ENCODE assay signal across 10 cellular contexts in the genomic region with DNA sequence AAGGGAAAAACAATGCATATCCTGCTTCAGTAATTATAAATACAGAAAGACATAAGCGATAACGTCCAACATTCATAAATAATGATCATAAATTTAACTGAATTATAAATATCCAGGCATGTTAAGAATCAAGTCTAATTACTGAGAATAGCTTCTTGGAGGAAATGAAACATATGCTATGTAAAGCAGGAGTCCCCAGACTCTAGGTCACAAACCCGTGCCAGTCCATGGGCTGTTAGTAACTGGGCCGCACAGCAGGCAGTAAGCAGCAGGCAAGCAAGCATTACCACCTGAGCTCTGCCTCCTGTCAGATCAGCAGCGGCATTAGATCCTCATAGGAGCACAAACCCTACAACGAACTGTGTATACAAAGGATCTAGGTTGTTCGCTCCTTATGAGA. TPM values are rescaled to one million over a fixed set of nuclear protein-coding genes. Genes with fewer than 3 reads are reported as not detected.
DNase-seq lines count a peak whose midpoint lies in the region; ATAC-seq, FAIRE-seq and TF ChIP-seq lines count a peak whose summit lies in the region.
"Had no signal": no experiment of that assay in that cellular context is flagged by ENCODE, and none has a peak within 500 bp of the region (broad histone marks: within the 10 kb centered on the region; RNA-seq: fewer than 3 reads in every experiment).

No MANE protein-coding gene starts in this region.

- H4K20me1 ChIP-seq in GM12878 (ENCODE audit: control insufficient read depth, insufficient read depth) = no peaks in the 10 kb centered on the region

- WGBS in GM12878 (ENCODE audit: insufficient coverage, insufficient replicate concordance, low lambda C conversion rate, missing lambda C conversion rate) = 36% methylated on average over 7 of the region's 7 CpGs

- H3K27ac Mint-ChIP-seq in effector memory CD8-positive, alpha-beta T cell = peak overlapping the region in 1 of 2 donors; percentile 3
- H3K27ac Mint-ChIP-seq: T-cell had no signal

- DNase-seq in G401 (ENCODE audit: low spot score) (peak; percentile 95), GM12878 (ENCODE audit: low read depth, low spot score) (peak; percentile 33), occipital lobe (lab: John Stamatoyannopoulos, UW) (no peak), NCI-H82 (lab: John Stamatoyannopoulos, UW) (no peak), colonic mucosa (no peak)
- DNase-seq in effector memory CD8-positive, alpha-beta T cell = no peak
- DNase-seq: sigmoid colon, T-cell had no signal

- no peak for TF ChIP-seq POLR2A in GM12878 (IDR thresholded peaks at IDR 0.05; ENCODE audit: low read depth, low read length)

- peaks cover 37 to 41% of the 10 kb centered on the region in 2 donors for H3K4me1 Mint-ChIP-seq in effector memory CD8-positive, alpha-beta T cell (ENCODE audit: low read depth in 2 of 2)

- CTCF ChIA-PET in GM12878 (lab: Yijun Ruan, JAX) = interaction anchor here (0.9 kb wide), 1 partner anchor 220 kb away, joined by 3 read pairs; no protein-coding TSS in a partner anchor

- SMC1A ChIA-PET in GM12878 (lab: Charles Lee; ENCODE audit: uncharacterized antibody, unreplicated experiment) = interaction anchor here (0.7 to 1.8 kb wide), 5 partner anchors 9 to 49 kb away, joined by 3 to 5 read pairs (median 4); no protein-coding TSS in a partner anchor

- FAIRE-seq in GM12878 (lab: Jason Lieb, UNC) = no peak

- no peak for TF ChIP-seq EP300 in GM12878 (IDR thresholded peaks at IDR 0.05; ENCODE audit: borderline replicate concordance in 1 of 2, control insufficient read depth in 1 of 2, low read depth in 2 of 2, low read length in 2 of 2)

- no peaks in the 10 kb centered on the region for H3K27me3 ChIP-seq in GM12878 (replicated peaks in 1 of 2; ENCODE audit: control insufficient read depth in 2 of 2, insufficient read depth in 2 of 2, low read length in 1 of 2)
- H3K27me3 ChIP-seq in colonic mucosa = no peaks in the 10 kb centered on the region
- H3K27me3 ChIP-seq: sigmoid colon had no signal

- no peak overlapping the region for H3K4me3 Mint-ChIP-seq in effector memory CD8-positive, alpha-beta T cell
- H3K4me3 Mint-ChIP-seq: T-cell had no signal

- no peak for TF ChIP-seq RAD21 in GM12878 (IDR thresholded peaks at IDR 0.05; ENCODE audit: insufficient read depth, low read depth, low read length)

- peaks cover 0 to 8% of the 10 kb centered on the region in 2 experiments; a peak in 2 of 4 replicates for H3K36me3 ChIP-seq in GM12878 (ENCODE audit: control insufficient read depth in 2 of 2, insufficient read depth in 2 of 2, low read length in 1 of 2)
- H3K36me3 ChIP-seq in colonic mucosa = no peaks in the 10 kb centered on the region
- H3K36me3 ChIP-seq: sigmoid colon had no signal

- BruUV-seq in GM12878 (replicated peaks; lab: Mats Ljungman, UMichigan) = no TSS peak

- intact Hi-C loops in GM12878 (cut with micrococcal nuclease; ENCODE audit: unreplicated experiment) (no loop called here), colonic mucosa (cut with DNase I) (no loop called here)

- H2AFZ ChIP-seq in GM12878 (ENCODE audit: control insufficient read depth, low read depth, low read length) = no peak overlapping the region

- H3K4me3 ChIP-seq in GM12878 (no peak overlapping the region), colonic mucosa (no peak overlapping the region)
- H3K4me3 ChIP-seq: sigmoid colon had no signal

- ATAC-seq in GM19452 (IDR thresholded peaks at IDR 0.05; ENCODE audit: unreplicated experiment) (peak; percentile 78), HG03060 (IDR thresholded peaks at IDR 0.05; ENCODE audit: low read depth, unreplicated experiment) (peak; percentile 57), GM12878 (peak; percentile 88)
- ATAC-seq in effector memory CD8-positive, alpha-beta T cell (replicated peaks) = no peak
- ATAC-seq: T-cell had no signal

- peak overlapping the region; percentile 11; the same call in 1 of the 2 replicates for H3K4me2 ChIP-seq in GM12878 (ENCODE audit: control insufficient read depth, insufficient read depth)

- peaks cover 16% of the 10 kb centered on the region for H3K4me1 ChIP-seq in GM12878 (ENCODE audit: control insufficient read depth, insufficient read depth, low read length)
- H3K4me1 ChIP-seq in colonic mucosa = peaks cover 6% of the 10 kb centered on the region

- H3K9me3 Mint-ChIP-seq in effector memory CD8-positive, alpha-beta T cell = no peaks in the 10 kb centered on the region
- H3K9me3 Mint-ChIP-seq: T-cell had no signal

- H3K27ac ChIP-seq in GM12878 (ENCODE audit: control insufficient read depth, insufficient read depth) = no peak overlapping the region
- no peak overlapping the region for H3K27ac ChIP-seq in colonic mucosa
- H3K27ac ChIP-seq: sigmoid colon had no signal

- TF ChIP-seq CTCF in GM12878 (IDR thresholded peaks at IDR 0.05 in 2 of 3, conservative IDR thresholded peaks at IDR 0.05 in 1 of 3; ENCODE audit: control insufficient read depth in 2 of 3, extremely low read depth in 1 of 3, insufficient read depth in 1 of 3, low read depth in 3 of 3, low read length in 3 of 3) = no peak
- no peak for TF ChIP-seq CTCF in colonic mucosa (IDR thresholded peaks at IDR 0.05)

- H3K27me3 Mint-ChIP-seq in effector memory CD8-positive, alpha-beta T cell = no peaks in the 10 kb centered on the region
- H3K27me3 Mint-ChIP-seq: T-cell had no signal

- no peak overlapping the region for H3K9ac ChIP-seq in GM12878 (ENCODE audit: control insufficient read depth, insufficient read depth, low read length)
- H3K9ac ChIP-seq in colonic mucosa (ENCODE audit: low read depth in 2 of 2, low read length in 2 of 2) = no peak overlapping the region

- H3K79me2 ChIP-seq in GM12878 (ENCODE audit: control insufficient read depth, insufficient read depth, low read length) = peaks cover 42% of the 10 kb centered on the region

- RAD21 ChIA-PET in GM12878 (lab: Charles Lee; ENCODE audit: unreplicated experiment) = interaction anchor here (0.7 to 1.4 kb wide), 3 partner anchors 13 to 50 kb away, joined by 3 read pairs; no protein-coding TSS in a partner anchor

- H3K36me3 Mint-ChIP-seq in effector memory CD8-positive, alpha-beta T cell (ENCODE audit: insufficient read depth) = peaks cover 10% of the 10 kb centered on the region

- POLR2A ChIA-PET in GM12878 (lab: Charles Lee) = interaction anchor here (0.7 kb wide), 1 partner anchor 163 kb away, joined by 9 read pairs; no protein-coding TSS in a partner anchor

- in situ Hi-C loops in G401 (cut with HindIII; ENCODE audit: low sequenced_read_pairs) = no loop called here
- in situ Hi-C loops in GM12878 (cut with MboI) = no loop called here

- H3K9me3 ChIP-seq in GM12878 (replicated peaks; ENCODE audit: control insufficient read depth, insufficient read depth, low read length) (peaks cover 2% of the 10 kb centered on the region; the same call in 2 of the 3 replicates), colonic mucosa (no peaks in the 10 kb centered on the region)
- H3K9me3 ChIP-seq: sigmoid colon had no signal

TF ChIP-seq in GM12878, 131 proteins besides CTCF, POLR2A, EP300 and RAD21 (continues in another document):
- TF ChIP-seq BHLHE40 (IDR thresholded peaks at IDR 0.05; ENCODE audit: borderline replicate concordance in 1 of 2, low read depth in 2 of 2, low read length in 1 of 2) (peak; percentile 52 to 66; a peak in 3 of 4 replicates), IKZF2 (IDR thresholded peaks at IDR 0.05) (0 out of 4 replicates have a peak, but pooled peaks of 1 of the 2 experiments have one; percentile 8), POU2F2 (IDR thresholded peaks at IDR 0.05; ENCODE audit: borderline replicate concordance, low read depth, low read length) (0 out of 3 replicates have a peak, but pooled peaks have one; percentile 41), TCF3 (IDR thresholded peaks at IDR 0.05; ENCODE audit: borderline replicate concordance, insufficient read depth, low read depth, low read length) (no peak)

RNA-seq across cellular contexts. Expression of a gene that starts 50.5 kb away (rescaled TPM):
- 49.4 and 52.5 TPM in 2 replicates for total RNA-seq in G401 (2014; rRNA removed; shearing (Covaris generic))
- 213 and 216 TPM in 2 replicates for total RNA-seq in GM12878 (2013; cell fraction: nucleolus; rRNA removed)
- total RNA-seq in GM12878 (2014; rRNA removed) = 13.3 and 13.4 TPM in 2 replicates
- 35.3 and 36.7 TPM in 2 replicates for total RNA-seq in GM12878 (2014; rRNA removed; fragmentation: Illumina TruSeq; extraction: Trizol)
- total RNA-seq in GM12878 (2021) = 30.2 and 30.7 TPM in 2 replicates
- 11.9 TPM for polyA plus RNA-seq in GM12878 (2011; ENCODE audit: low read depth)
- polyA plus RNA-seq in GM12878 (2011; rRNA removed) = 26.5 and 27.6 TPM in 2 replicates
- polyA plus RNA-seq in GM12878 (2011; cell fraction: cytosol; rRNA removed) = 11.6 and 28.3 TPM in 2 replicates
- polyA plus RNA-seq in GM12878 (2011; cell fraction: nucleus; rRNA removed) = 23.0 and 25.2 TPM in 2 replicates
- 15.4 and 25.1 TPM in 2 replicates for polyA plus RNA-seq in GM12878 (2012)
- polyA plus RNA-seq in GM12878 (2014; fragmentation: Illumina TruSeq; extraction: Trizol) = 32.5 and 43.2 TPM in 2 replicates
- polyA plus RNA-seq in GM12878 (2014; fragmentation: Nextera tagmentation; extraction: Ambion mirVana) = 10 to 100 TPM in 1 of 2 experiments, 1 to 10 TPM in 1; 7.7 to 10.4 TPM
- polyA plus RNA-seq in GM12878 (2014; rRNA removed) = 11.1 and 14.1 TPM in 2 replicates
- polyA plus RNA-seq in GM12878 (2016; fragmentation: Nextera tagmentation; extraction: Ambion mirVana) = 10 to 100 TPM; 24.6 to 29.9 TPM
- polyA minus RNA-seq in GM12878 (2011; rRNA and poly(A)+ RNA removed) = 57.1 and 106 TPM in 2 replicates
- 19.9 and 22.8 TPM in 2 replicates for polyA minus RNA-seq in GM12878 (2011; cell fraction: cytosol; rRNA and poly(A)+ RNA removed)
- polyA minus RNA-seq in GM12878 (2011; cell fraction: nucleus; rRNA and poly(A)+ RNA removed) = 41.0 and 78.9 TPM in 2 replicates
- total RNA-seq in occipital lobe = 49.6 TPM
- 10 to 100 TPM; 34.0 to 44.5 TPM for total RNA-seq in colonic mucosa

RNA-seq across cellular contexts. Expression of a gene that starts 50.7 kb away (rescaled TPM):
- total RNA-seq in G401 (2014; rRNA removed; shearing (Covaris generic)) = 14.4 and 14.5 TPM in 2 replicates
- total RNA-seq in GM12878 (2013; cell fraction: nucleolus; rRNA removed) = 231 and 234 TPM in 2 replicates
- total RNA-seq in GM12878 (2014; rRNA removed) (29.0 and 36.8 TPM in 2 replicates), GM12878 (2014; rRNA removed; fragmentation: Illumina TruSeq; extraction: Trizol) (39.9 and 42.0 TPM in 2 replicates), GM12878 (2021) (25.6 and 26.6 TPM in 2 replicates), occipital lobe (56.5 TPM), colonic mucosa (10 to 100 TPM; 13.7 to 16.8 TPM)
- polyA plus RNA-seq in GM12878 (2011; ENCODE audit: low read depth) = 7.1 TPM
- polyA plus RNA-seq in GM12878 (2011; rRNA removed) (47.6 and 75.0 TPM in 2 replicates), GM12878 (2014; fragmentation: Illumina TruSeq; extraction: Trizol) (36.7 and 44.0 TPM in 2 replicates), GM12878 (2014; fragmentation: Nextera tagmentation; extraction: Ambion mirVana) (10 to 100 TPM; 10.4 to 10.7 TPM), GM12878 (2014; rRNA removed) (15.0 and 20.9 TPM in 2 replicates), GM12878 (2016; fragmentation: Nextera tagmentation; extraction: Ambion mirVana) (10 to 100 TPM; 29.0 to 32.0 TPM)
- polyA plus RNA-seq in GM12878 (2011; cell fraction: cytosol; rRNA removed) = 15.9 and 19.4 TPM in 2 replicates
- polyA plus RNA-seq in GM12878 (2011; cell fraction: nucleus; rRNA removed) = 29.1 and 39.9 TPM in 2 replicates
- 10.4 and 16.5 TPM in 2 replicates for polyA plus RNA-seq in GM12878 (2012)
- polyA minus RNA-seq in GM12878 (2011; rRNA and poly(A)+ RNA removed) = 50.9 and 127 TPM in 2 replicates
- polyA minus RNA-seq in GM12878 (2011; cell fraction: cytosol; rRNA and poly(A)+ RNA removed) = 17.5 and 25.1 TPM in 2 replicates
- 33.9 and 57.1 TPM in 2 replicates for polyA minus RNA-seq in GM12878 (2011; cell fraction: nucleus; rRNA and poly(A)+ RNA removed)

Comparison
In these comparisons a context has a peak if more than half of its experiments do, and no peak if none do; other contexts are left out.
1. DNase-seq: peak in G401 (single experiment) and GM12878 (single experiment); none in effector memory CD8-positive, alpha-beta T cell (0 of 3), occipital lobe (single experiment), NCI-H82 (single experiment) and colonic mucosa (single experiment).